Comparison of ENCODE assay signal across 34 cellular contexts in genomic region chr17:55414983-55415382, GRCh38. TPM values are rescaled to one million over a fixed set of nuclear protein-coding genes. Genes with fewer than 3 reads are reported as not detected.
DNase-seq lines count a peak whose midpoint lies in the region; ATAC-seq and TF ChIP-seq lines count a peak whose summit lies in the region.
"Had no signal": no experiment of that assay in that cellular context is flagged by ENCODE, and none has a peak within 500 bp of the region (broad histone marks: within the 10 kb centered on the region; RNA-seq: fewer than 3 reads in every experiment).

No MANE protein-coding gene starts in this region.

- H3K4me1 Mint-ChIP-seq in activated naive CD8-positive, alpha-beta T cell treated with anti-CD3 and anti-CD28 coated beads, Interleukin-2, amount 10 ng/mL, durations not matched to agents 7 days and 5 days = peaks cover 56% of the 10 kb centered on the region

- POLR2A ChIA-PET in activated naive CD8-positive, alpha-beta T cell treated with anti-CD3 and anti-CD28 coated beads, Interleukin-2, amount 10 ng/mL, durations not matched to agents 7 days and 5 days (lab: Charles Lee) = interaction anchor here (0.6 kb wide), 2 partner anchors 79 to 95 kb away, joined by 3 read pairs; no protein-coding TSS in a partner anchor
- POLR2A ChIA-PET in RWPE1 (lab: Yijun Ruan, JAX; ENCODE audit: low non-redundant PET) = no interaction called here

- peaks cover 0 to 52% (median 20%) of the 10 kb centered on the region in 12 donors for H3K4me1 ChIP-seq in heart left ventricle
- peaks cover 51% of the 10 kb centered on the region for H3K4me1 ChIP-seq in Karpas-422 (ENCODE audit: low read length)
- H3K4me1 ChIP-seq in stomach smooth muscle (ENCODE audit: control insufficient read depth, insufficient read depth, low read length) = peaks cover 4% of the 10 kb centered on the region
- H3K4me1 ChIP-seq: testis had no signal

- H3K79me2 ChIP-seq in Karpas-422 (ENCODE audit: low read length) = peaks cover 81% of the 10 kb centered on the region

- H4K20me1 ChIP-seq in Karpas-422 (ENCODE audit: insufficient read depth, low read depth, low read length) = peaks cover 14% of the 10 kb centered on the region; the same call in 1 of the 2 replicates

- H3K27me3 Mint-ChIP-seq in activated naive CD8-positive, alpha-beta T cell treated with anti-CD3 and anti-CD28 coated beads, Interleukin-2, amount 10 ng/mL, durations not matched to agents 7 days and 5 days = no peaks in the 10 kb centered on the region
- H3K27me3 Mint-ChIP-seq: activated CD4-positive, alpha-beta memory T cell treated with anti-CD3 and anti-CD28 coated beads for 36 hours; CD4-positive, alpha-beta memory T cell; central memory CD8-positive, alpha-beta T cell; naive B cell had no signal

- H3K4me2 ChIP-seq in Karpas-422 (ENCODE audit: low read depth, low read length, poor library complexity, severe bottlenecking) = no peak overlapping the region

- ATAC-seq in heart left ventricle = no peak
- no peak for ATAC-seq in activated naive CD8-positive, alpha-beta T cell treated with anti-CD3 and anti-CD28 coated beads, Interleukin-2, amount 10 ng/mL, durations not matched to agents 7 days and 5 days (ENCODE audit: low read depth)
- ATAC-seq: lower lobe of right lung, psoas muscle had no signal

- H3K27me3 ChIP-seq in heart left ventricle (no peaks in the 10 kb centered on the region), Karpas-422 (ENCODE audit: low read length) (no peaks in the 10 kb centered on the region), stomach smooth muscle (ENCODE audit: control insufficient read depth in 1 of 2, insufficient read depth in 2 of 2, low read length in 2 of 2) (no peaks in the 10 kb centered on the region)
- H3K27me3 ChIP-seq: MG63, testis had no signal

- CTCF ChIA-PET in RWPE1 (lab: Yijun Ruan, JAX) = interaction anchor here (0.6 kb wide), 1 partner anchor 58 kb away, joined by 6 read pairs; no protein-coding TSS in a partner anchor

- peaks cover 0 to 43% (median 35%) of the 10 kb centered on the region in 9 donors for H3K36me3 ChIP-seq in heart left ventricle
- H3K36me3 ChIP-seq in Karpas-422 (ENCODE audit: insufficient read depth, low read length) = peaks cover 74% of the 10 kb centered on the region
- peaks cover 11 to 19% of the 10 kb centered on the region in 2 donors for H3K36me3 ChIP-seq in stomach smooth muscle (ENCODE audit: control insufficient read depth in 2 of 2, insufficient read depth in 2 of 2, low read length in 2 of 2)

- H3K36me3 Mint-ChIP-seq in activated naive CD8-positive, alpha-beta T cell treated with anti-CD3 and anti-CD28 coated beads, Interleukin-2, amount 10 ng/mL, durations not matched to agents 7 days and 5 days = peaks cover 71% of the 10 kb centered on the region

- no peak for TF ChIP-seq CTCF in heart left ventricle (IDR thresholded peaks at IDR 0.05)
- TF ChIP-seq CTCF in RWPE1 (conservative IDR thresholded peaks at IDR 0.05; ENCODE audit: low read depth) = no peak

- H3K9me2 ChIP-seq in Karpas-422 (replicated peaks; ENCODE audit: insufficient read depth, low read length) = no peaks in the 10 kb centered on the region

- WGBS in heart left ventricle, 4 donors = 75 to 80% (median 80%) methylated on average over 4 of the region's 4 CpGs

- H2AFZ ChIP-seq in Karpas-422 (ENCODE audit: low read length) = no peak overlapping the region

- intact Hi-C loops in heart left ventricle (cut with DNase I) (loop anchor here in 7 of 10 donors (5.0 to 10.0 kb wide), 6 partner anchors 60 to 340 kb away; partner anchors contain the start of genes SMIM36 (in 4 of the 7), HLF (in 1 of the 7) and PCTP (in 1 of the 7)), cardiac septum (cut with DNase I) (loop anchor here (10.0 kb wide), 1 partner anchor 100 kb away; the partner anchor contains the start of gene SMIM36)

- peak overlapping the region; percentile 61 for H3K4me3 Mint-ChIP-seq in activated naive CD8-positive, alpha-beta T cell treated with anti-CD3 and anti-CD28 coated beads, Interleukin-2, amount 10 ng/mL, durations not matched to agents 7 days and 5 days
- H3K4me3 Mint-ChIP-seq: activated CD4-positive, alpha-beta memory T cell treated with anti-CD3 and anti-CD28 coated beads for 36 hours; CD4-positive, alpha-beta memory T cell; central memory CD8-positive, alpha-beta T cell; endodermal cell; naive B cell had no signal

- no peak overlapping the region for H3K9ac ChIP-seq in Karpas-422 (ENCODE audit: low read length)
- no peak overlapping the region for H3K9ac ChIP-seq in stomach smooth muscle (ENCODE audit: low read length in 2 of 2)

- H3K9me3 ChIP-seq in heart left ventricle (no peaks in the 10 kb centered on the region), Karpas-422 (ENCODE audit: low read length) (no peaks in the 10 kb centered on the region), stomach smooth muscle (ENCODE audit: control insufficient read depth in 2 of 2, low read length in 2 of 2) (no peaks in the 10 kb centered on the region)
- H3K9me3 ChIP-seq: lower lobe of right lung, MG63, psoas muscle, testis had no signal

- H3K27ac Mint-ChIP-seq in activated naive CD8-positive, alpha-beta T cell treated with anti-CD3 and anti-CD28 coated beads, Interleukin-2, amount 10 ng/mL, durations not matched to agents 7 days and 5 days = peak overlapping the region; percentile 42
- H3K27ac Mint-ChIP-seq: activated CD4-positive, alpha-beta memory T cell treated with anti-CD3 and anti-CD28 coated beads for 36 hours; endodermal cell had no signal

- DNase-seq in heart left ventricle (no peak), cardiac septum (ENCODE audit: low spot score) (no peak), Karpas-422 (no peak), RWPE1 (ENCODE audit: low spot score) (no peak)
- no peak for DNase-seq in activated naive CD8-positive, alpha-beta T cell treated with anti-CD3 and anti-CD28 coated beads, Interleukin-2, amount 10 ng/mL, durations not matched to agents 7 days and 5 days
- DNase-seq in activated CD4-positive, alpha-beta T cell treated with anti-CD3 and anti-CD28 coated beads for 48 hours = no peak
- DNase-seq: activated CD4-positive, alpha-beta memory T cell treated with anti-CD3 and anti-CD28 coated beads for 36 hours; activated CD4-positive, CD25-positive, alpha-beta regulatory T cell treated with anti-CD3 and anti-CD28 coated beads, Interleukin-2, amount 50 U/mL, for 72 hours; activated effector memory CD4-positive, alpha-beta T cell treated with anti-CD3 and anti-CD28 coated beads, Interleukin-2, amount 50 U/mL, for 16 hours; dermis blood vessel endothelial cell; DMS153; endodermal cell; GOT3; head of caudate nucleus; KG1; kidney; lower lobe of right lung; MG63; midbrain; naive B cell; NCI-H1105; NCI-H187 treated with DMSO at 0.1 percent for 48 hours; NCI-H2171 treated with DMSO at 0.1 percent for 48 hours; NCI-H526; occipital lobe; psoas muscle; SHP77; stimulated activated CD4-positive, alpha-beta T cell treated with anti-CD3 and anti-CD28 coated beads, Interleukin-15, amount 100 ng/mL, for 24 hours; stimulated activated CD4-positive, alpha-beta T cell treated with anti-CD3 and anti-CD28 coated beads, Interleukin-4, amount 100 ng/mL, for 4 hours; T-helper 2 cell; testis had no signal

- H3K27ac ChIP-seq in heart left ventricle (peak overlapping the region in 10 of 12 donors; percentile 53 to 96 (median 75)), Karpas-422 (ENCODE audit: low read length) (0 out of 2 replicates have a peak overlapping the region, but pooled peaks have one; percentile 10), stomach smooth muscle (ENCODE audit: low read length) (peak overlapping the region; percentile 19), RWPE1 (no peak overlapping the region)
- H3K27ac ChIP-seq: lower lobe of right lung, psoas muscle, testis had no signal

- no peaks in the 10 kb centered on the region for H3K9me3 Mint-ChIP-seq in activated naive CD8-positive, alpha-beta T cell treated with anti-CD3 and anti-CD28 coated beads, Interleukin-2, amount 10 ng/mL, durations not matched to agents 7 days and 5 days
- H3K9me3 Mint-ChIP-seq: activated CD4-positive, alpha-beta memory T cell treated with anti-CD3 and anti-CD28 coated beads for 36 hours; CD4-positive, alpha-beta memory T cell; central memory CD8-positive, alpha-beta T cell; endodermal cell had no signal

- H3K4me3 ChIP-seq in heart left ventricle = no peak overlapping the region
- H3K4me3 ChIP-seq in Karpas-422 (ENCODE audit: low read length) = no peak overlapping the region
- no peak overlapping the region for H3K4me3 ChIP-seq in stomach smooth muscle (ENCODE audit: low read length in 2 of 2)
- H3K4me3 ChIP-seq: lower lobe of right lung, MG63, psoas muscle, testis had no signal

- no peak for TF ChIP-seq POLR2A in heart left ventricle (IDR thresholded peaks at IDR 0.05)

RNA-seq across cellular contexts. Expression of gene MMD, which starts 6.7 kb away (rescaled TPM):
- total RNA-seq in heart left ventricle = 10 to 100 TPM in 8 of 9 donors, 1 to 10 TPM in 1; 8.8 to 25.0 (median 12.5) TPM
- 1 to 10 TPM; 8.2 to 9.6 TPM for polyA plus RNA-seq in heart left ventricle
- total RNA-seq in cardiac septum = 12.6 TPM
- total RNA-seq in Karpas-422 (2014; rRNA removed; shearing (Covaris generic); ENCODE audit: low replicate concordance) = 43.7 and 73.6 TPM in 2 replicates
- total RNA-seq in activated naive CD8-positive, alpha-beta T cell treated with anti-CD3 and anti-CD28 coated beads, Interleukin-2, amount 10 ng/mL, durations not matched to agents 7 days and 5 days = 10 to 100 TPM; 40.6 to 44.8 TPM
